In the genomic region with DNA sequence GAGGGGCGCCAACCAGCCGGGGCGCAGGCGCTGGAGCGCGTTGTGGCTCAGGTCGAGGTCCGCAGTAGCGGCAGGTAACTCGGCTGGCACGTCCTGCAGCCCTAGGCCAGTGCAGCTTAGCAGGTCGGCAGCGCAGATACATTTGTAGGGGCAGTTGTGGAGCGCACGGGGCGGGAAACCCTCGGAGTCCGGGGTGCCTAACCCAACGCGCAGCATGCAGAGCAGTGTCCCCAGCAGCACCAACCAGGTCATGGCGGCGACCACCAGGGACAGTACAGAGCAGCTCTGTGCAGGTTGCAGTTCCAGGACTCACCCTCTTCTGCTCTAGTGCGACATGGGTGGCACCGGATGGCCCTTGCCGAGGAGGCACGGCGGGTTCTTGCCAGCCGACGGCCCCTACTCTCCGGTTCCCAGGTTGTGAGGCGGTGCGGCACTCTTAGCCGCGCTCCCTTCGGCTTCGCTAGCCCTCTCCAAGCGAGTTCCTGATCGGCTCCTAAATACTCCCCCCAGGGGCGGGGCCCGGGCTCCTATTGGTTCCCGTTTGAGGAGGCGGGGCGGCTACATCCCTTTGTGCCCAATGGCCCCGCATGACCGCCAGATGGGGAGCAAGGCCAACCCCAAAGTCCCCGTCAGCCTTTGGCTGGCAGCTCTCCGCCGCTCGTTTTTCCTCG, we compare ENCODE assay signal across 1 cellular context.
TF ChIP-seq lines count a peak whose summit lies in the region.

Gene AMIGO3, minus strand, starts transcription at position 471 of the 671 bp plus-strand sequence. Its CDS starts 219 bp downstream, at position 252.

TF ChIP-seq in WTC11, 78 proteins besides CTCF, POLR2A, EP300 and RAD21 (continued from another document):
- 0 out of 2 replicates have a peak, but pooled peaks have one; percentile 6 for TF ChIP-seq PRDM15 (CRISPR knock-in tag; IDR thresholded peaks at IDR 0.05)
- TF ChIP-seq, protein P1, sequence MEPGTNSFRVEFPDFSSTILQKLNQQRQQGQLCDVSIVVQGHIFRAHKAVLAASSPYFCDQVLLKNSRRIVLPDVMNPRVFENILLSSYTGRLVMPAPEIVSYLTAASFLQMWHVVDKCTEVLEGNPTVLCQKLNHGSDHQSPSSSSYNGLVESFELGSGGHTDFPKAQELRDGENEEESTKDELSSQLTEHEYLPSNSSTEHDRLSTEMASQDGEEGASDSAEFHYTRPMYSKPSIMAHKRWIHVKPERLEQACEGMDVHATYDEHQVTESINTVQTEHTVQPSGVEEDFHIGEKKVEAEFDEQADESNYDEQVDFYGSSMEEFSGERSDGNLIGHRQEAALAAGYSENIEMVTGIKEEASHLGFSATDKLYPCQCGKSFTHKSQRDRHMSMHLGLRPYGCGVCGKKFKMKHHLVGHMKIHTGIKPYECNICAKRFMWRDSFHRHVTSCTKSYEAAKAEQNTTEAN (CRISPR knock-in tag; IDR thresholded peaks at IDR 0.05): 0 out of 2 replicates have a peak, but pooled peaks have one; percentile 1
- 0 out of 2 replicates have a peak, but pooled peaks have one; percentile 15 for TF ChIP-seq FOXK1 (CRISPR knock-in tag; IDR thresholded peaks at IDR 0.05)
- no peak; the same call in 1 of the 2 replicates for TF ChIP-seq MYBL2 (CRISPR knock-in tag; IDR thresholded peaks at IDR 0.05)
- no peak for TF ChIP-seq ZNF396 (CRISPR knock-in tag; IDR thresholded peaks at IDR 0.05; ENCODE audit: borderline replicate concordance)
- TF ChIP-seq ATF2 (CRISPR knock-in tag; IDR thresholded peaks at IDR 0.05; ENCODE audit: borderline replicate concordance, low read depth): no peak
- TF ChIP-seq CREB1 (CRISPR knock-in tag; IDR thresholded peaks at IDR 0.05): peak; percentile 62; the same call in 1 of the 2 replicates
- TF ChIP-seq, protein P2, sequence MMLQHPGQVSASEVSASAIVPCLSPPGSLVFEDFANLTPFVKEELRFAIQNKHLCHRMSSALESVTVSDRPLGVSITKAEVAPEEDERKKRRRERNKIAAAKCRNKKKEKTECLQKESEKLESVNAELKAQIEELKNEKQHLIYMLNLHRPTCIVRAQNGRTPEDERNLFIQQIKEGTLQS (CRISPR knock-in tag; conservative IDR thresholded peaks at IDR 0.05): no peak
- TF ChIP-seq NR3C1 (CRISPR knock-in tag; conservative IDR thresholded peaks at IDR 0.05; ENCODE audit: low read depth): peak; percentile 95
- TF ChIP-seq SOX15 (CRISPR knock-in tag; IDR thresholded peaks at IDR 0.05): no peak
- TF ChIP-seq ZNF512 (CRISPR knock-in tag; IDR thresholded peaks at IDR 0.05; ENCODE audit: borderline replicate concordance): no peak
